ENCODE assay signal across 1 cellular context in genomic region chr1:199151634-199152429, GRCh38.
TF ChIP-seq lines count a peak whose summit lies in the region.

No MANE protein-coding gene starts in this region.

TF ChIP-seq in GM23338, 12 proteins besides CTCF, POLR2A, EP300 and RAD21 (continued from another document):
- TF ChIP-seq ZNF462 (CRISPR knock-in tag; IDR thresholded peaks at IDR 0.05) (no peak), ETS1 (IDR thresholded peaks at IDR 0.05) (no peak), STAT1 (IDR thresholded peaks at IDR 0.05; ENCODE audit: unreplicated experiment) (no peak), POLR2AphosphoS5 (IDR thresholded peaks at IDR 0.05; ENCODE audit: low read depth) (no peak), NANOG (IDR thresholded peaks at IDR 0.05; ENCODE audit: borderline replicate concordance) (no peak), EZH2phosphoT487 (IDR thresholded peaks at IDR 0.05; ENCODE audit: unreplicated experiment) (no peak), ZNF331 (CRISPR knock-in tag; IDR thresholded peaks at IDR 0.05; ENCODE audit: low read depth) (no peak), CREB1 (CRISPR knock-in tag; IDR thresholded peaks at IDR 0.05; ENCODE audit: low read depth) (no peak), JUNB (IDR thresholded peaks at IDR 0.05; ENCODE audit: unreplicated experiment) (no peak), EZH2 (IDR thresholded peaks at IDR 0.05; ENCODE audit: low read depth, unreplicated experiment) (no peak)
